ENCODE assay signal across 1 cellular context in genomic region chr3:195877767-195878423, GRCh38.
TF ChIP-seq lines count a peak whose summit lies in the region.

No MANE protein-coding gene starts in this region.

TF ChIP-seq in HCT116, 20 proteins besides CTCF, POLR2A, EP300 and RAD21 (continued from another document):
- TF ChIP-seq REST (IDR thresholded peaks at IDR 0.05; ENCODE audit: low read depth), result no peak
